Comparison of ENCODE assay signal across 13 cellular contexts in genomic region chr5:137395011-137395755, GRCh38.
DNase-seq lines count a peak whose midpoint lies in the region; ATAC-seq, FAIRE-seq and TF ChIP-seq lines count a peak whose summit lies in the region.
"Had no signal": no experiment of that assay in that cellular context is flagged by ENCODE, and none has a peak within 500 bp of the region (broad histone marks: within the 10 kb centered on the region; RNA-seq: fewer than 3 reads in every experiment).

No MANE protein-coding gene starts in this region.

- H3K4me3 ChIP-seq in breast epithelium (no peak overlapping the region), epithelial cell of esophagus (ENCODE audit: low read length) (no peak overlapping the region)

- no peak overlapping the region for H3K4me3 Mint-ChIP-seq in MCF 10A (ENCODE audit: unreplicated experiment)
- no peak overlapping the region for H3K4me3 Mint-ChIP-seq in activated T-helper 17 cell treated with anti-CD3 and anti-CD28 coated beads, Interleukin-2, amount 50 U/mL, for 72 hours
- no peak overlapping the region for H3K4me3 Mint-ChIP-seq in stimulated activated naive B cell treated with anti-CD40 and anti-IgM and Interleukin-4, amounts not matched to agents 10 μg/mL and 1 μg/mL and 100 μg/mL, for 72 hours
- H3K4me3 Mint-ChIP-seq: activated CD4-positive, alpha-beta T cell treated with anti-CD3 and anti-CD28 coated beads, Interleukin-2, amount 10 ng/mL, durations not matched to agents 24 days and 14 days; activated naive CD8-positive, alpha-beta T cell treated with anti-CD3 and anti-CD28 coated beads for 36 hours had no signal

- no peaks in the 10 kb centered on the region for H3K4me1 ChIP-seq in breast epithelium
- H3K4me1 ChIP-seq: parathyroid adenoma had no signal

- DNase-seq in MCF 10A (ENCODE audit: unreplicated experiment) (peak; percentile 27), breast epithelium (ENCODE audit: low spot score in 2 of 2) (no peak), NCI-H69 (lab: John Stamatoyannopoulos, UW) (peak; percentile 96), epithelial cell of esophagus (ENCODE audit: low read depth) (peak; percentile 62), urothelium cell line (ENCODE audit: low spot score) (peak; percentile 54)
- DNase-seq in stimulated activated naive B cell treated with anti-CD40 and anti-IgM and Interleukin-4, amounts not matched to agents 10 μg/mL and 1 μg/mL and 100 μg/mL, for 72 hours = no peak
- no peak for DNase-seq in activated CD4-positive, alpha-beta T cell treated with anti-CD3 and anti-CD28 coated beads, Interleukin-2, amount 50 U/mL, for 4 hours
- DNase-seq: activated CD4-positive, alpha-beta T cell treated with anti-CD3 and anti-CD28 coated beads, Interleukin-2, amount 10 ng/mL, durations not matched to agents 24 days and 14 days; activated naive CD8-positive, alpha-beta T cell treated with anti-CD3 and anti-CD28 coated beads for 36 hours; Kasumi-1 had no signal

- intact Hi-C loops in MCF 10A (cut with micrococcal nuclease) (no loop called here), breast epithelium (cut with DNase I; ENCODE audit: low total_unique reads) (no loop called here)

- TF ChIP-seq CTCF in MCF 10A (IDR thresholded peaks at IDR 0.05; ENCODE audit: unreplicated experiment) = no peak
- TF ChIP-seq CTCF in breast epithelium (IDR thresholded peaks at IDR 0.05) = no peak
- TF ChIP-seq CTCF in epithelial cell of esophagus (IDR thresholded peaks at IDR 0.05; ENCODE audit: insufficient read depth, low read depth, low read length, missing control alignments) = no peak

- CTCF ChIA-PET in MCF 10A (lab: Yijun Ruan, JAX) = interaction anchor here (0.6 to 2.2 kb wide), 7 partner anchors 15 to 76 kb away, joined by 3 to 15 read pairs (median 3); no protein-coding TSS in a partner anchor

- POLR2A ChIA-PET in MCF 10A (lab: Yijun Ruan, JAX) = interaction anchor here (0.6 to 1.3 kb wide), 6 partner anchors 11 to 184 kb away, joined by 3 to 4 read pairs (median 3); no protein-coding TSS in a partner anchor

- no TSS peak for BruUV-seq in MCF 10A (replicated peaks; lab: Mats Ljungman, UMichigan)

- H3K36me3 ChIP-seq in breast epithelium = no peaks in the 10 kb centered on the region

- peak overlapping the region; percentile 10 for H3K27ac Mint-ChIP-seq in MCF 10A (ENCODE audit: low read depth, unreplicated experiment)
- H3K27ac Mint-ChIP-seq in activated T-helper 17 cell treated with anti-CD3 and anti-CD28 coated beads, Interleukin-2, amount 50 U/mL, for 72 hours = no peak overlapping the region
- H3K27ac Mint-ChIP-seq in stimulated activated naive B cell treated with anti-CD40 and anti-IgM and Interleukin-4, amounts not matched to agents 10 μg/mL and 1 μg/mL and 100 μg/mL, for 72 hours = no peak overlapping the region
- H3K27ac Mint-ChIP-seq: activated CD4-positive, alpha-beta T cell treated with anti-CD3 and anti-CD28 coated beads, Interleukin-2, amount 10 ng/mL, durations not matched to agents 24 days and 14 days; activated naive CD8-positive, alpha-beta T cell treated with anti-CD3 and anti-CD28 coated beads for 36 hours had no signal

- no peak for TF ChIP-seq POLR2A in breast epithelium (IDR thresholded peaks at IDR 0.05)

- no peaks in the 10 kb centered on the region for H3K36me3 Mint-ChIP-seq in MCF 10A (ENCODE audit: insufficient read depth, unreplicated experiment)
- H3K36me3 Mint-ChIP-seq in activated T-helper 17 cell treated with anti-CD3 and anti-CD28 coated beads, Interleukin-2, amount 50 U/mL, for 72 hours (ENCODE audit: low read depth) = no peaks in the 10 kb centered on the region
- H3K36me3 Mint-ChIP-seq in stimulated activated naive B cell treated with anti-CD40 and anti-IgM and Interleukin-4, amounts not matched to agents 10 μg/mL and 1 μg/mL and 100 μg/mL, for 72 hours = no peaks in the 10 kb centered on the region
- H3K36me3 Mint-ChIP-seq: activated naive CD8-positive, alpha-beta T cell treated with anti-CD3 and anti-CD28 coated beads for 36 hours had no signal

- H3K9me3 Mint-ChIP-seq in MCF 10A (ENCODE audit: unreplicated experiment) = no peaks in the 10 kb centered on the region
- no peaks in the 10 kb centered on the region for H3K9me3 Mint-ChIP-seq in activated T-helper 17 cell treated with anti-CD3 and anti-CD28 coated beads, Interleukin-2, amount 50 U/mL, for 72 hours
- H3K9me3 Mint-ChIP-seq in stimulated activated naive B cell treated with anti-CD40 and anti-IgM and Interleukin-4, amounts not matched to agents 10 μg/mL and 1 μg/mL and 100 μg/mL, for 72 hours = peaks cover 0 to 2% of the 10 kb centered on the region in 2 donors
- H3K9me3 Mint-ChIP-seq: activated CD4-positive, alpha-beta T cell treated with anti-CD3 and anti-CD28 coated beads, Interleukin-2, amount 10 ng/mL, durations not matched to agents 24 days and 14 days; activated naive CD8-positive, alpha-beta T cell treated with anti-CD3 and anti-CD28 coated beads for 36 hours had no signal

- H3K27me3 ChIP-seq in breast epithelium = peaks cover 0 to 4% of the 10 kb centered on the region in 2 donors

- H3K27me3 Mint-ChIP-seq in MCF 10A (ENCODE audit: insufficient read depth, unreplicated experiment) = no peaks in the 10 kb centered on the region
- peaks cover 18% of the 10 kb centered on the region for H3K27me3 Mint-ChIP-seq in activated T-helper 17 cell treated with anti-CD3 and anti-CD28 coated beads, Interleukin-2, amount 50 U/mL, for 72 hours
- peaks cover 0 to 6% of the 10 kb centered on the region in 2 donors for H3K27me3 Mint-ChIP-seq in stimulated activated naive B cell treated with anti-CD40 and anti-IgM and Interleukin-4, amounts not matched to agents 10 μg/mL and 1 μg/mL and 100 μg/mL, for 72 hours
- H3K27me3 Mint-ChIP-seq: activated CD4-positive, alpha-beta T cell treated with anti-CD3 and anti-CD28 coated beads, Interleukin-2, amount 10 ng/mL, durations not matched to agents 24 days and 14 days had no signal

- no peaks in the 10 kb centered on the region for H3K9me3 ChIP-seq in breast epithelium

- H3K4me1 Mint-ChIP-seq in MCF 10A (ENCODE audit: insufficient read depth, unreplicated experiment) = peaks cover 18% of the 10 kb centered on the region
- no peaks in the 10 kb centered on the region for H3K4me1 Mint-ChIP-seq in activated T-helper 17 cell treated with anti-CD3 and anti-CD28 coated beads, Interleukin-2, amount 50 U/mL, for 72 hours
- H3K4me1 Mint-ChIP-seq in stimulated activated naive B cell treated with anti-CD40 and anti-IgM and Interleukin-4, amounts not matched to agents 10 μg/mL and 1 μg/mL and 100 μg/mL, for 72 hours = no peaks in the 10 kb centered on the region
- H3K4me1 Mint-ChIP-seq: activated CD4-positive, alpha-beta T cell treated with anti-CD3 and anti-CD28 coated beads, Interleukin-2, amount 10 ng/mL, durations not matched to agents 24 days and 14 days; activated naive CD8-positive, alpha-beta T cell treated with anti-CD3 and anti-CD28 coated beads for 36 hours had no signal

- no peak for ATAC-seq in activated T-helper 17 cell treated with anti-CD3 and anti-CD28 coated beads, Interleukin-2, amount 50 U/mL, for 72 hours (replicated peaks)
- ATAC-seq in stimulated activated naive B cell treated with anti-CD40 and anti-IgM and Interleukin-4, amounts not matched to agents 10 μg/mL and 1 μg/mL and 100 μg/mL, for 72 hours (replicated peaks) = no peak

- FAIRE-seq in urothelium cell line (lab: Jason Lieb, UNC) = no peak
- FAIRE-seq: endometrium had no signal

- H3K27ac ChIP-seq in breast epithelium = no peak overlapping the region
- H3K27ac ChIP-seq: parathyroid adenoma had no signal

Comparison
In these comparisons a context has a peak if more than half of its experiments do, and no peak if none do; other contexts are left out.
1. DNase-seq: peak in MCF 10A (single experiment), NCI-H69 (single experiment), epithelial cell of esophagus (single experiment) and urothelium cell line (single experiment); none in breast epithelium (0 of 2), stimulated activated naive B cell treated with anti-CD40 and anti-IgM and Interleukin-4, amounts not matched to agents 10 μg/mL and 1 μg/mL and 100 μg/mL, for 72 hours (single experiment) and activated CD4-positive, alpha-beta T cell treated with anti-CD3 and anti-CD28 coated beads, Interleukin-2, amount 50 U/mL, for 4 hours (0 of 2).